15 cellular contexts compared by ENCODE assay signal in genomic region chr7:114943953-114944741, GRCh38. TPM values are rescaled to one million over a fixed set of nuclear protein-coding genes. Genes with fewer than 3 reads are reported as not detected.
DNase-seq lines count a peak whose midpoint lies in the region; ATAC-seq, FAIRE-seq and TF ChIP-seq lines count a peak whose summit lies in the region.
"Had no signal": no experiment of that assay in that cellular context is flagged by ENCODE, and none has a peak within 500 bp of the region (broad histone marks: within the 10 kb centered on the region; RNA-seq: fewer than 3 reads in every experiment).

No MANE protein-coding gene starts in this region.

- H3K4me1 Mint-ChIP-seq in neural crest cell: peaks cover 11% of the 10 kb centered on the region

- no peak for FAIRE-seq in HepG2 (lab: Jason Lieb, UNC)
- no peak for FAIRE-seq in endothelial cell of umbilical vein (lab: Jason Lieb, UNC)
- FAIRE-seq: bronchial epithelial cell, G401.6, islet of Langerhans, RCC 7860 had no signal

- H3K27me3 ChIP-seq in liver (ENCODE audit: control insufficient read depth in 4 of 4, insufficient read depth in 4 of 4, low read length in 3 of 4) (no peaks in the 10 kb centered on the region), HepG2 (ENCODE audit: control insufficient read depth in 1 of 2, insufficient read depth in 2 of 2, low read length in 2 of 2) (no peaks in the 10 kb centered on the region), endothelial cell of umbilical vein (ENCODE audit: control insufficient read depth in 2 of 2, insufficient read depth in 2 of 2, low read length in 2 of 2) (no peaks in the 10 kb centered on the region), upper lobe of right lung (no peaks in the 10 kb centered on the region)
- H3K27me3 ChIP-seq: BE2C had no signal

- H3K9me1 ChIP-seq in endothelial cell of umbilical vein (replicated peaks; ENCODE audit: control insufficient read depth, extremely low read depth, insufficient read depth, low read length): no peaks in the 10 kb centered on the region

- no TSS peak for BruUV-seq in HepG2 (replicated peaks; lab: Mats Ljungman, UMichigan)
- no TSS peak for BruUV-seq in endothelial cell of umbilical vein (replicated peaks; lab: Mats Ljungman, UMichigan)

- peaks cover 4% of the 10 kb centered on the region for H3K9me3 Mint-ChIP-seq in neural crest cell

- in situ Hi-C loops in HepG2 (cut with HindIII; ENCODE audit: extremely low pct_ligation_motif_present, low pct_unique_long_range_greater_than_20kb): no loop called here

- H4K20me1 ChIP-seq in HepG2 (ENCODE audit: insufficient read depth, low read length) (no peaks in the 10 kb centered on the region), endothelial cell of umbilical vein (replicated peaks; ENCODE audit: control insufficient read depth, extremely low read depth, insufficient read depth, low read length) (no peaks in the 10 kb centered on the region)

- H3K27ac Mint-ChIP-seq in neural crest cell (ENCODE audit: unreplicated experiment): no peak overlapping the region

- ATAC-seq in HepG2: no peak
- ATAC-seq in upper lobe of right lung: no peak
- ATAC-seq: activated T-cell treated with anti-CD3 and anti-CD28 coated beads, Interleukin-2, amount 50 U/mL, for 4 hours had no signal

- no peak overlapping the region for H3K9ac ChIP-seq in liver (ENCODE audit: low read depth in 1 of 2, low read length in 2 of 2)
- no peak overlapping the region for H3K9ac ChIP-seq in HepG2 (ENCODE audit: insufficient read depth, low read depth, low read length)
- no peak overlapping the region for H3K9ac ChIP-seq in endothelial cell of umbilical vein (replicated peaks; ENCODE audit: extremely low read depth, insufficient read depth, low read length)

- 73% methylated on average over 3 of the region's 3 CpGs for WGBS in liver
- whole genome bisulfite sequencing in HepG2 (ENCODE audit: low lambda C conversion rate): 30% methylated on average over 3 of the region's 3 CpGs

- intact Hi-C loops in HepG2 (cut with micrococcal nuclease; ENCODE audit: unreplicated experiment): no loop called here
- intact Hi-C loops in endothelial cell of umbilical vein (cut with micrococcal nuclease): no loop called here
- intact Hi-C loops in upper lobe of right lung (cut with DNase I): no loop called here

- TF ChIP-seq POLR2A in HepG2 (IDR thresholded peaks at IDR 0.05; ENCODE audit: insufficient read depth in 1 of 2, low read depth in 2 of 2, low read length in 2 of 2) (no peak), endothelial cell of umbilical vein (IDR thresholded peaks at IDR 0.05; ENCODE audit: low read depth, low read length) (no peak)

- no peaks in the 10 kb centered on the region for H3K36me3 Mint-ChIP-seq in neural crest cell (ENCODE audit: low read depth)

- H3K4me2 ChIP-seq in HepG2 (ENCODE audit: low read depth, low read length) (no peak overlapping the region), endothelial cell of umbilical vein (ENCODE audit: insufficient read depth, low read length) (no peak overlapping the region)

- TF ChIP-seq CTCF in liver (IDR thresholded peaks at IDR 0.05; ENCODE audit: low read depth, low read length, missing input control) (no peak), HepG2 (CRISPR knock-in tag; IDR thresholded peaks at IDR 0.05) (no peak), endothelial cell of umbilical vein (IDR thresholded peaks at IDR 0.05; ENCODE audit: extremely low read depth in 1 of 2, insufficient read depth in 1 of 2, low read depth in 1 of 2, low read length in 2 of 2) (no peak), neural crest cell (conservative IDR thresholded peaks at IDR 0.05) (no peak), upper lobe of right lung (IDR thresholded peaks at IDR 0.05) (no peak)

- H3K27ac ChIP-seq in liver (ENCODE audit: low read depth in 1 of 2, low read length in 2 of 2): peak overlapping the region in 1 of 2 donors; percentile 8
- no peak overlapping the region for H3K27ac ChIP-seq in HepG2 (ENCODE audit: extremely low read length, insufficient read depth, low read length)
- H3K27ac ChIP-seq in endothelial cell of umbilical vein (ENCODE audit: insufficient read depth, low read depth, low read length): no peak overlapping the region
- H3K27ac ChIP-seq in upper lobe of right lung: peak overlapping the region; percentile 47

- H3K4me1 ChIP-seq in liver (ENCODE audit: control insufficient read depth in 4 of 4, insufficient read depth in 4 of 4, low read length in 3 of 4) (peaks cover 0 to 11% (median 2%) of the 10 kb centered on the region in 4 donors), HepG2 (ENCODE audit: insufficient read depth, low read length) (no peaks in the 10 kb centered on the region), endothelial cell of umbilical vein (ENCODE audit: control insufficient read depth, extremely low read depth, insufficient read depth, low read length) (no peaks in the 10 kb centered on the region), upper lobe of right lung (peaks cover 23% of the 10 kb centered on the region)
- H3K4me1 ChIP-seq: BE2C had no signal

- TF ChIP-seq RAD21 in liver (IDR thresholded peaks at IDR 0.05) (no peak), HepG2 (CRISPR knock-in tag; IDR thresholded peaks at IDR 0.05) (no peak)

- dilution Hi-C loops in endothelial cell of umbilical vein (cut with MboI; ENCODE audit: extremely low pct_ligation_motif_present, low sequenced_read_pairs): no loop called here

- no peaks in the 10 kb centered on the region for H3K27me3 Mint-ChIP-seq in neural crest cell (ENCODE audit: low read depth)

- no peaks in the 10 kb centered on the region for H3K36me3 ChIP-seq in liver (ENCODE audit: control insufficient read depth in 4 of 4, insufficient read depth in 3 of 4, low read depth in 1 of 4, low read length in 3 of 4)
- H3K36me3 ChIP-seq in HepG2 (replicated peaks in 1 of 2; ENCODE audit: control insufficient read depth in 1 of 2, insufficient read depth in 2 of 2, low read length in 2 of 2): no peaks in the 10 kb centered on the region
- no peaks in the 10 kb centered on the region for H3K36me3 ChIP-seq in endothelial cell of umbilical vein (ENCODE audit: control insufficient read depth in 2 of 2, extremely low read depth in 1 of 2, insufficient read depth in 2 of 2, low read length in 2 of 2)
- no peaks in the 10 kb centered on the region for H3K36me3 ChIP-seq in upper lobe of right lung
- H3K36me3 ChIP-seq: BE2C had no signal

- H3K4me3 ChIP-seq in liver (ENCODE audit: low read depth in 1 of 3, low read length in 3 of 3): no peak overlapping the region
- no peak overlapping the region for H3K4me3 ChIP-seq in HepG2 (replicated peaks in 1 of 3; ENCODE audit: insufficient read depth in 1 of 3, low read depth in 2 of 3, low read length in 3 of 3)
- no peak overlapping the region for H3K4me3 ChIP-seq in endothelial cell of umbilical vein (replicated peaks in 1 of 3; ENCODE audit: insufficient read depth in 1 of 3, low read depth in 1 of 3, low read length in 3 of 3)
- H3K4me3 ChIP-seq in upper lobe of right lung: no peak overlapping the region

- H3K4me3 Mint-ChIP-seq in neural crest cell: peak overlapping the region; percentile 2
- H3K4me3 Mint-ChIP-seq: activated T-cell treated with anti-CD3 and anti-CD28 coated beads, Interleukin-2, amount 50 U/mL, for 4 hours had no signal

- no peak for TF ChIP-seq EP300 in HepG2 (IDR thresholded peaks at IDR 0.05; ENCODE audit: low read depth in 2 of 2, low read length in 2 of 2)
- TF ChIP-seq EP300 in HepG2 (CRISPR knock-in tag; IDR thresholded peaks at IDR 0.05; ENCODE audit: borderline replicate concordance): no peak

- H2AFZ ChIP-seq in HepG2 (ENCODE audit: low read length) (no peak overlapping the region), endothelial cell of umbilical vein (ENCODE audit: low read depth, low read length) (peak overlapping the region; percentile 17)

- H3K9me3 ChIP-seq in liver (ENCODE audit: control insufficient read depth in 4 of 4, low read length in 3 of 4): no peaks in the 10 kb centered on the region
- no peaks in the 10 kb centered on the region for H3K9me3 ChIP-seq in HepG2 (ENCODE audit: low read length)
- H3K9me3 ChIP-seq in endothelial cell of umbilical vein (replicated peaks; ENCODE audit: control insufficient read depth, insufficient read depth, low read length): no peaks in the 10 kb centered on the region
- H3K9me3 ChIP-seq in upper lobe of right lung: no peaks in the 10 kb centered on the region
- H3K9me3 ChIP-seq: BE2C had no signal

- CTCF ChIA-PET in HepG2 (lab: Yijun Ruan, JAX; ENCODE audit: low intra/inter-chr PET ratio, low total read pairs) (no interaction called here), endothelial cell of umbilical vein (lab: Charles Lee) (interaction anchor here (0.6 to 1.2 kb wide), 4 partner anchors 21 to 663 kb away, joined by 3 to 4 read pairs (median 3); no protein-coding TSS in a partner anchor)

- H3K79me2 ChIP-seq in HepG2 (ENCODE audit: insufficient read depth, low read length) (no peaks in the 10 kb centered on the region), endothelial cell of umbilical vein (ENCODE audit: control insufficient read depth, insufficient read depth, low read length) (no peaks in the 10 kb centered on the region)

- no peak for DNase-seq in HepG2 (ENCODE audit: low spot score)
- no peak for DNase-seq in endothelial cell of umbilical vein (ENCODE audit: low read depth, low spot score)
- no peak for DNase-seq in neural crest cell (ENCODE audit: low read depth, low spot score)
- no peak for DNase-seq in upper lobe of right lung
- no peak for DNase-seq in retina
- DNase-seq in SK-N-DZ (ENCODE audit: low spot score): no peak
- DNase-seq in AG08395 (ENCODE audit: low spot score): no peak
- DNase-seq: activated T-cell treated with anti-CD3 and anti-CD28 coated beads, Interleukin-2, amount 50 U/mL, for 4 hours; BE2C; NCI-H226 had no signal

- POLR2A ChIA-PET in HepG2 (lab: Yijun Ruan, JAX) (no interaction called here), endothelial cell of umbilical vein (lab: Charles Lee) (no interaction called here)

RNA-seq across cellular contexts. Expression of gene MDFIC, which starts 22.3 kb away (rescaled TPM):
- total RNA-seq in liver (1 to 10 TPM; 4.8 to 5.9 TPM), HepG2 (2016; rRNA removed; fragmentation: Illumina TruSeq; extraction: Trizol) (not detected in 2 replicates), endothelial cell of umbilical vein (13.7 and 14.2 TPM in 2 replicates), neural crest cell (10.1 and 11.1 TPM in 2 replicates), upper lobe of right lung (39.0 TPM)
- polyA plus RNA-seq in liver (1 to 10 TPM; 3.2 to 6.6 TPM), HepG2 (2011; rRNA removed) (0.10 and 0.13 TPM in 2 replicates), endothelial cell of umbilical vein (4.0 and 6.5 TPM in 2 replicates)
- not detected in 2 replicates for total RNA-seq in HepG2 (2016; cell fraction: cytosol; rRNA removed; fragmentation: Illumina TruSeq; extraction: Trizol; ENCODE audit: low read depth)
- 0.39 TPM in 1 of 2 replicates, not detected in the other for total RNA-seq in HepG2 (2016; cell fraction: insoluble cytoplasmic fraction; rRNA removed; fragmentation: Illumina TruSeq; extraction: Trizol)
- 0.09 TPM in 1 of 2 replicates, not detected in the other for total RNA-seq in HepG2 (2016; cell fraction: membrane; rRNA removed; fragmentation: Illumina TruSeq; extraction: Trizol)
- not detected in 2 replicates for total RNA-seq in HepG2 (2016; cell fraction: nucleus; rRNA removed; fragmentation: Illumina TruSeq; extraction: Trizol)
- 0.06 and 0.07 TPM in 2 replicates for polyA plus RNA-seq in HepG2 (2011; cell fraction: cytosol; rRNA removed)
- polyA plus RNA-seq in HepG2 (2011; cell fraction: nucleus; rRNA removed): not detected in 2 replicates
- 0.19 and 0.21 TPM in 2 replicates for polyA plus RNA-seq in HepG2 (2012)
- not detected in 2 replicates for polyA plus RNA-seq in HepG2 (2016; cell fraction: cytosol; fragmentation: Illumina TruSeq; extraction: Trizol; ENCODE audit: low read depth)
- 0.04 TPM in 1 of 2 replicates, not detected in the other for polyA plus RNA-seq in HepG2 (2016; cell fraction: insoluble cytoplasmic fraction; fragmentation: Illumina TruSeq; extraction: Trizol; ENCODE audit: low read depth)
- polyA plus RNA-seq in HepG2 (2016; cell fraction: membrane; fragmentation: Illumina TruSeq; extraction: Trizol; ENCODE audit: low read depth): 0.26 TPM in 1 of 2 replicates, not detected in the other
- polyA plus RNA-seq in HepG2 (2016; cell fraction: nucleus; fragmentation: Illumina TruSeq; extraction: Trizol; ENCODE audit: insufficient read depth, low read depth): not detected in 2 replicates
- 30.1 TPM in 1 of 2 replicates, not detected in the other for polyA minus RNA-seq in HepG2 (2011; rRNA and poly(A)+ RNA removed; ENCODE audit: low replicate concordance)
- polyA minus RNA-seq in HepG2 (2011; cell fraction: cytosol; rRNA and poly(A)+ RNA removed): not detected in 2 replicates
- polyA minus RNA-seq in HepG2 (2011; cell fraction: nucleus; rRNA and poly(A)+ RNA removed): 0.26 TPM in 1 of 2 replicates, not detected in the other
- polyA plus RNA-seq in endothelial cell of umbilical vein (2011; cell fraction: cytosol; rRNA removed): 7.1 and 8.2 TPM in 2 replicates
- 5.5 and 6.9 TPM in 2 replicates for polyA plus RNA-seq in endothelial cell of umbilical vein (2011; cell fraction: nucleus; rRNA removed)
- 7.8 and 13.1 TPM in 2 replicates for polyA plus RNA-seq in endothelial cell of umbilical vein (2012)
- 20.1 and 26.7 TPM in 2 replicates for polyA minus RNA-seq in endothelial cell of umbilical vein
- 27.8 TPM for polyA minus RNA-seq in endothelial cell of umbilical vein (2011; cell fraction: cytosol; rRNA and poly(A)+ RNA removed)
- polyA minus RNA-seq in endothelial cell of umbilical vein (2011; cell fraction: nucleus; rRNA and poly(A)+ RNA removed): 7.7 and 16.2 TPM in 2 replicates
- polyA plus RNA-seq in SK-N-DZ (2014; cell fraction: cytosol; rRNA removed): 0.02 TPM in 1 of 2 replicates, not detected in the other
- not detected in 2 replicates for polyA plus RNA-seq in SK-N-DZ (2014; cell fraction: nucleus; rRNA removed)
